ENCODE assay signal across 15 cellular contexts in the genomic region with DNA sequence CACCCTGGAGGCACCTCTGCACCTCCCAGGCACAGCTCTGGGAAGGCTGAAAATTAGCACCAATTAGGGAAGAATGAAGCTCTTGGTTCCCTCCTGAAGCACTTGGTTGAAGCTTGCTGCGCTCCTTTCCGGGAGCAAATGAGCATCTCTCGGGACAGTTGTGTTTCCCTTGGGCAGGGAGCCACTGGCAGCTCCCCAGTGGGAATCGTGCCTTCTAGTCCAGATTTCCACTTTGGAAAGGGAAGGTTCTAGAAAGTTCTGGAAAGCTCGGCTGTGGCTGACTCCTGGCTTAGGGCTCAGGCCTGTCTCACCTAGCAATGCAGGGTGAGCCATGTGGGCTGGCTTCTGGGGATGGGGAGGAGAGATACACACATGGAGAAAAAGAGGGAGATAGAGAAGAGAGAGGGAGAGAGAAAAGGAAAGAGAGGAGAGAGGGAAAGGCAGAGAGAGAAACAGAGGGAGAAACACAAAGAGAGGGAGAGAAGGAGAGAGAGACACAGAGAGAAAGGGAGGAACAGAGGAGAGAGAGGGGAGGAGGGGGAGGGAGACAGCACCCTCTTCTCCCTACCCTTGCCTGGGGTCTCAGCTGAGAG. TPM values are rescaled to one million over a fixed set of nuclear protein-coding genes. Genes with fewer than 3 reads are reported as not detected.
DNase-seq lines count a peak whose midpoint lies in the region; ATAC-seq and TF ChIP-seq lines count a peak whose summit lies in the region.
"Had no signal": no experiment of that assay in that cellular context is flagged by ENCODE, and none has a peak within 500 bp of the region (broad histone marks: within the 10 kb centered on the region; RNA-seq: fewer than 3 reads in every experiment).

No MANE protein-coding gene starts in this region.

- H4K20me1 ChIP-seq in BLaER1, result no peaks in the 10 kb centered on the region

- ATAC-seq in CD4-positive, alpha-beta T cell (ENCODE audit: poor library complexity), result no peak
- no peak for ATAC-seq in activated naive CD8-positive, alpha-beta T cell treated with anti-CD3 and anti-CD28 coated beads, Interleukin-2, amount 10 ng/mL, durations not matched to agents 7 days and 5 days (ENCODE audit: low read depth)

- H3K27me3 Mint-ChIP-seq in CD4-positive, alpha-beta T cell, result no peaks in the 10 kb centered on the region
- H3K27me3 Mint-ChIP-seq in activated naive CD8-positive, alpha-beta T cell treated with anti-CD3 and anti-CD28 coated beads, Interleukin-2, amount 10 ng/mL, durations not matched to agents 7 days and 5 days, result peaks cover 2% of the 10 kb centered on the region

- intact Hi-C loops in CD4-positive, alpha-beta T cell (cut with DNase I, micrococcal nuclease), result no loop called here
- intact Hi-C loops in posterior cingulate gyrus (cut with DNase I), result no loop called here

- POLR2A ChIA-PET in CD4-positive, alpha-beta T cell (lab: Charles Lee), result no interaction called here
- POLR2A ChIA-PET in activated naive CD8-positive, alpha-beta T cell treated with anti-CD3 and anti-CD28 coated beads, Interleukin-2, amount 10 ng/mL, durations not matched to agents 7 days and 5 days (lab: Charles Lee), result no interaction called here

- H3K4me1 Mint-ChIP-seq in CD4-positive, alpha-beta T cell (ENCODE audit: low read depth), result peaks cover 36% of the 10 kb centered on the region
- peaks cover 28% of the 10 kb centered on the region for H3K4me1 Mint-ChIP-seq in activated naive CD8-positive, alpha-beta T cell treated with anti-CD3 and anti-CD28 coated beads, Interleukin-2, amount 10 ng/mL, durations not matched to agents 7 days and 5 days

- peak overlapping the region; percentile 99 for H3K4me2 ChIP-seq in BLaER1

- no peak for TF ChIP-seq CTCF in CD4-positive, alpha-beta T cell (IDR thresholded peaks at IDR 0.05)

- DNase-seq in CD4-positive, alpha-beta T cell, result no peak
- no peak for DNase-seq in activated naive CD8-positive, alpha-beta T cell treated with anti-CD3 and anti-CD28 coated beads, Interleukin-2, amount 10 ng/mL, durations not matched to agents 7 days and 5 days
- DNase-seq in posterior cingulate gyrus (peak in 6 of 10 donors; percentile 3 to 59 (median 26)), NCI-H187 treated with DMSO at 0.1 percent for 48 hours (lab: John Stamatoyannopoulos, UW) (no peak), LoVo (ENCODE audit: low spot score) (no peak), occipital lobe (lab: John Stamatoyannopoulos, UW) (no peak)
- DNase-seq: COR-L47, DMS53, H7, NCI-H1092, NCI-H2107, NCI-H226 had no signal

- no peaks in the 10 kb centered on the region for H3K9me3 Mint-ChIP-seq in CD4-positive, alpha-beta T cell
- H3K9me3 Mint-ChIP-seq in activated naive CD8-positive, alpha-beta T cell treated with anti-CD3 and anti-CD28 coated beads, Interleukin-2, amount 10 ng/mL, durations not matched to agents 7 days and 5 days, result peaks cover 2% of the 10 kb centered on the region

- no peaks in the 10 kb centered on the region for H3K36me3 ChIP-seq in BLaER1

- H3K4me3 ChIP-seq in BLaER1, result no peak overlapping the region

- H3K27ac Mint-ChIP-seq in CD4-positive, alpha-beta T cell, result peak overlapping the region; percentile 65
- peak overlapping the region; percentile 68 for H3K27ac Mint-ChIP-seq in activated naive CD8-positive, alpha-beta T cell treated with anti-CD3 and anti-CD28 coated beads, Interleukin-2, amount 10 ng/mL, durations not matched to agents 7 days and 5 days

- H3K9me3 ChIP-seq in BLaER1, result no peaks in the 10 kb centered on the region
- H3K9me3 ChIP-seq in CD4-positive, alpha-beta T cell (ENCODE audit: control insufficient read depth, low read length), result no peaks in the 10 kb centered on the region

- H3K27ac ChIP-seq in BLaER1, result peak overlapping the region; percentile 93
- H3K27ac ChIP-seq in CD4-positive, alpha-beta T cell (ENCODE audit: low read depth, low read length), result no peak overlapping the region
- H3K27ac ChIP-seq: C4-2B had no signal

- no peaks in the 10 kb centered on the region for H3K27me3 ChIP-seq in BLaER1
- H3K27me3 ChIP-seq in CD4-positive, alpha-beta T cell (ENCODE audit: control insufficient read depth, insufficient read depth, low read length), result no peaks in the 10 kb centered on the region

- CTCF ChIA-PET in CD4-positive, alpha-beta T cell (lab: Charles Lee), result no interaction called here

- H3K36me3 Mint-ChIP-seq in CD4-positive, alpha-beta T cell (ENCODE audit: low read depth), result no peaks in the 10 kb centered on the region
- peaks cover 2% of the 10 kb centered on the region for H3K36me3 Mint-ChIP-seq in activated naive CD8-positive, alpha-beta T cell treated with anti-CD3 and anti-CD28 coated beads, Interleukin-2, amount 10 ng/mL, durations not matched to agents 7 days and 5 days

- H3K4me3 Mint-ChIP-seq in CD4-positive, alpha-beta T cell, result no peak overlapping the region
- H3K4me3 Mint-ChIP-seq in activated naive CD8-positive, alpha-beta T cell treated with anti-CD3 and anti-CD28 coated beads, Interleukin-2, amount 10 ng/mL, durations not matched to agents 7 days and 5 days, result no peak overlapping the region

- peak overlapping the region; percentile 38; the same call in 1 of the 2 replicates for H3K9ac ChIP-seq in BLaER1

- H3K4me1 ChIP-seq in BLaER1, result peaks cover 91% of the 10 kb centered on the region

RNA-seq across cellular contexts. Expression of a gene that starts 24.7 kb away (rescaled TPM):
- total RNA-seq in CD4-positive, alpha-beta T cell, result under 1 TPM; 0.55 to 0.56 TPM
- under 1 TPM; 0.33 to 0.37 TPM for total RNA-seq in activated naive CD8-positive, alpha-beta T cell treated with anti-CD3 and anti-CD28 coated beads, Interleukin-2, amount 10 ng/mL, durations not matched to agents 7 days and 5 days
- 6.7 TPM for total RNA-seq in occipital lobe
- total RNA-seq: OCI-LY7 had no signal

Comparison
In these comparisons a context has a peak if more than half of its experiments do, and no peak if none do; other contexts are left out.
1. DNase-seq: peak in posterior cingulate gyrus (6 of 10); none in CD4-positive, alpha-beta T cell (0 of 10), activated naive CD8-positive, alpha-beta T cell treated with anti-CD3 and anti-CD28 coated beads, Interleukin-2, amount 10 ng/mL, durations not matched to agents 7 days and 5 days (single experiment), NCI-H187 treated with DMSO at 0.1 percent for 48 hours (single experiment), LoVo (single experiment) and occipital lobe (single experiment).